Comparison of ENCODE assay signal across 8 cellular contexts in the genomic region with DNA sequence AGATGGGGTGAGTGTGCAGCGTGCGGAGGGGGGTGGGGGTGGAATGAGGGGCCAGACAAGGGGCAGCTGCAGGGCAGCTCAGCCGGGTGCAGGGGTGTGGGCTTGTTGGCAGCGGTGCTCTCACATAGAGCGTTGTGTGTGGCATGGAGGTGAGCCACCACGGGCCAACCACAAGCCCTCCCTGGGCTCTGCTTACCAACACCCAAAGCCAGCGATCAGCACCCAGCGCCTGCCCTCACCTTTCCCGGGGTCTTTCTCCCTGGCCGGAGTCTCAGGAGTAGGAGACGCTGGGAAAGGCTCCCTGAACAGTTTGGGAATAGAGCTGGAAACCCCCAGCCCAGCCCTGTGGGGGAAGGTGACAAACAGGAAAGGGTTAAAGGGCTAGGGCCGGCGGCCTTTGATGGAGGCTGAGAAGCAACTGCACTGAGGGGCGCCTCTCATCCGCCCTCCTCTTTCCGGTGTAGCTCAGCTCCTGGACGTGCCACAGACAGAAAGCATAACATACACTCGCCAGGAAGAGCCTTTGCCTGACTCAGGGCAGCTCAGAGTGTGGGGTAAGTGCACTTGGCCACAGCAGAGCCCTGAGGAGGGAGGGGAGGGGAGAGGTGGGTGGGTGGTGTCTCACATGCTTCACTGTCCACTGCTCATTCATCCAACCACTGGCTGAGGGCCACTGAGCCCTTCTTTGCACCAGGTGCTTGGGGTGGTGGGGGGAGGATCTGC. TPM values are rescaled to one million over a fixed set of nuclear protein-coding genes. Genes with fewer than 3 reads are reported as not detected.
DNase-seq lines count a peak whose midpoint lies in the region; ATAC-seq and TF ChIP-seq lines count a peak whose summit lies in the region.

No MANE protein-coding gene starts in this region.

- H3K9ac ChIP-seq in subcutaneous abdominal adipose tissue (ENCODE audit: low read length in 5 of 5): peak overlapping the region in 4 of 5 donors; percentile 44 to 72 (median 56)

- H3K36me3 Mint-ChIP-seq in T-cell: peaks cover 19% of the 10 kb centered on the region
- peaks cover 6% of the 10 kb centered on the region for H3K36me3 Mint-ChIP-seq in chondrocyte (ENCODE audit: low read depth)

- H3K9me3 Mint-ChIP-seq in T-cell (no peaks in the 10 kb centered on the region), chondrocyte (ENCODE audit: low read depth) (no peaks in the 10 kb centered on the region)

- no peaks in the 10 kb centered on the region for H3K27me3 Mint-ChIP-seq in T-cell
- peaks cover 4% of the 10 kb centered on the region for H3K27me3 Mint-ChIP-seq in chondrocyte (ENCODE audit: low read depth)

- H3K27ac ChIP-seq in lung (ENCODE audit: low read depth in 1 of 2, low read length in 1 of 2) (peak overlapping the region in 1 of 2 donors; percentile 76), subcutaneous abdominal adipose tissue (ENCODE audit: low read depth, low read length) (no peak overlapping the region)

- no peak for TF ChIP-seq CTCF in AG04449 (IDR thresholded peaks at IDR 0.05; ENCODE audit: insufficient read depth, low read length, missing control alignments)
- peak; percentile 22 for TF ChIP-seq CTCF in chondrocyte (IDR thresholded peaks at IDR 0.05)
- no peak for TF ChIP-seq CTCF in lung (IDR thresholded peaks at IDR 0.05; ENCODE audit: control extremely low read depth, extremely low read depth)

- H3K27me3 ChIP-seq in lung (ENCODE audit: control insufficient read depth, insufficient read depth): no peaks in the 10 kb centered on the region
- H3K27me3 ChIP-seq in subcutaneous abdominal adipose tissue (ENCODE audit: control insufficient read depth in 5 of 5, insufficient read depth in 4 of 5, low read length in 5 of 5): peaks cover 0 to 11% (median 4%) of the 10 kb centered on the region in 5 donors

- H3K27ac Mint-ChIP-seq in T-cell (peak overlapping the region; percentile 96), chondrocyte (ENCODE audit: unreplicated experiment) (peak overlapping the region; percentile 58)

- peak; percentile 59 for TF ChIP-seq POLR2A in GM18526 (IDR thresholded peaks at IDR 0.05; ENCODE audit: extremely low read depth, insufficient read length)

- peak overlapping the region; percentile 93 for H3K4me3 ChIP-seq in AG04449 (ENCODE audit: low read depth, low read length)
- H3K4me3 ChIP-seq in lung: peak overlapping the region; percentile 33
- peak overlapping the region; percentile 69 to 93 (median 80) for H3K4me3 ChIP-seq in subcutaneous abdominal adipose tissue (ENCODE audit: low read depth in 1 of 5, low read length in 5 of 5)

- H3K4me1 Mint-ChIP-seq in T-cell: peaks cover 71 to 85% (median 74%) of the 10 kb centered on the region in 3 donors
- H3K4me1 Mint-ChIP-seq in chondrocyte (ENCODE audit: low read depth): peaks cover 47% of the 10 kb centered on the region

- CTCF ChIA-PET in AG04449 (lab: Yijun Ruan, JAX): interaction anchor here (0.7 to 5.4 kb wide), 16 partner anchors 7 to 512 kb away, joined by 3 to 83 read pairs (median 4); a partner anchor contains a TSS
- CTCF ChIA-PET in T-cell (lab: Charles Lee): interaction anchor here (0.6 to 3.2 kb wide), 11 partner anchors 9 to 582 kb away, joined by 3 to 20 read pairs (median 4); a partner anchor contains a TSS

- ATAC-seq in HG03460 (IDR thresholded peaks at IDR 0.05; ENCODE audit: unreplicated experiment): peak; percentile 30
- ATAC-seq in T-cell (replicated peaks in 1 of 4): peak; percentile 65 to 83 (median 77)
- peak; percentile 14 for ATAC-seq in lung (ENCODE audit: insufficient read depth, low FRiP score)

- WGBS in lung, 2 donors: 0 to 3% methylated on average over 18 of the region's 18 CpGs

- H3K4me3 Mint-ChIP-seq in T-cell (peak overlapping the region; percentile 83 to 93 (median 90)), chondrocyte (ENCODE audit: unreplicated experiment) (peak overlapping the region; percentile 78)

- H3K9me3 ChIP-seq in lung (ENCODE audit: control insufficient read depth in 2 of 2, insufficient read depth in 1 of 2, low read length in 1 of 2) (no peaks in the 10 kb centered on the region), subcutaneous abdominal adipose tissue (ENCODE audit: control insufficient read depth in 5 of 5, low read length in 5 of 5) (no peaks in the 10 kb centered on the region)

- H3K36me3 ChIP-seq in lung (ENCODE audit: control insufficient read depth in 2 of 2, insufficient read depth in 2 of 2, low read length in 2 of 2) (peaks cover 0 to 5% of the 10 kb centered on the region in 2 donors), subcutaneous abdominal adipose tissue (ENCODE audit: control insufficient read depth in 5 of 5, insufficient read depth in 5 of 5, low read length in 5 of 5) (peaks cover 0 to 12% (median 0%) of the 10 kb centered on the region in 5 donors)

- POLR2A ChIA-PET in AG04449 (lab: Yijun Ruan, JAX): interaction anchor here (1.3 to 1.7 kb wide), 2 partner anchors 9 to 165 kb away, joined by 4 to 11 read pairs; a partner anchor contains a TSS
- POLR2A ChIA-PET in T-cell (lab: Charles Lee): interaction anchor here (0.5 to 1.4 kb wide), 4 partner anchors 141 to 423 kb away, joined by 3 to 4 read pairs (median 4); a partner anchor contains a TSS

- DNase-seq in AG04449 (ENCODE audit: low read depth, low spot score) (no peak), T-cell (peak in 25 of 34 experiments; percentile 13 to 64 (median 31)), chondrocyte (ENCODE audit: low spot score) (no peak), lung (ENCODE audit: low spot score) (no peak), foreskin melanocyte (no peak)

- peaks cover 0 to 25% of the 10 kb centered on the region in 2 donors for H3K4me1 ChIP-seq in lung (ENCODE audit: control insufficient read depth in 2 of 2, insufficient read depth in 2 of 2, low read length in 2 of 2)
- H3K4me1 ChIP-seq in subcutaneous abdominal adipose tissue (ENCODE audit: control insufficient read depth in 5 of 5, insufficient read depth in 5 of 5, low read length in 5 of 5): peaks cover 4 to 50% (median 27%) of the 10 kb centered on the region in 5 donors

RNA-seq across cellular contexts. Expression of a gene that starts 0.6 kb away (rescaled TPM):
- 10 to 100 TPM; 60.7 to 84.7 (median 81.4) TPM for total RNA-seq in T-cell
- total RNA-seq in chondrocyte: 7.7 to 10.5 TPM (median 8.5 TPM) in 3 replicates
- total RNA-seq in lung: 10 to 100 TPM in 1 of 2 donors, 1 to 10 TPM in 1; 7.5 to 15.8 TPM
- 10 to 100 TPM in 1 of 2 donors, 1 to 10 TPM in 1; 6.1 to 17.1 TPM for polyA plus RNA-seq in lung

RNA-seq across cellular contexts. Expression of a gene that starts 36.5 kb away (rescaled TPM):
- total RNA-seq in T-cell: 100 to 1,000 TPM; 174 to 224 (median 204) TPM
- 0.12 to 0.36 TPM (median 0.27 TPM) in 3 replicates for total RNA-seq in chondrocyte
- total RNA-seq in lung: 10 to 100 TPM; 23.7 to 37.7 TPM
- 10 to 100 TPM; 10.3 to 38.2 TPM for polyA plus RNA-seq in lung

Comparison
In these comparisons a context has a peak if more than half of its experiments do, and no peak if none do; other contexts are left out.
1. DNase-seq: peak in T-cell (25 of 34); none in AG04449 (single experiment), chondrocyte (single experiment), lung (single experiment) and foreskin melanocyte (single experiment).
2. H3K4me3 ChIP-seq: peak in every context shown above with its lines; median percentile 93 in AG04449; 80 in subcutaneous abdominal adipose tissue; 33 in lung.
3. ATAC-seq: peak in every context shown above with its lines; median percentile 77 in T-cell; 30 in HG03460; 14 in lung.
4. RNA of a gene that starts 36.5 kb away (total RNA-seq): 174 to 224 TPM in T-cell and 23.7 to 37.7 TPM in lung; 0.12 to 0.36 TPM in chondrocyte; every median in the first group is over 10 times any median in the second.